ENCODE assay signal across 19 cellular contexts in genomic region chr5:153749941-153750340, GRCh38.
DNase-seq lines count a peak whose midpoint lies in the region; ATAC-seq, FAIRE-seq and TF ChIP-seq lines count a peak whose summit lies in the region.
"Had no signal": no experiment of that assay in that cellular context is flagged by ENCODE, and none has a peak within 500 bp of the region (broad histone marks: within the 10 kb centered on the region; RNA-seq: fewer than 3 reads in every experiment).

No MANE protein-coding gene starts in this region.

- H3K23me2 ChIP-seq in H9 (ENCODE audit: insufficient read length, low read depth, low read length, poor library complexity, severe bottlenecking): no peaks in the 10 kb centered on the region

- H2AK5ac ChIP-seq in H9 (ENCODE audit: insufficient read length, low read length): no peak overlapping the region

- H2BK120ac ChIP-seq in H9 (ENCODE audit: low read depth, low read length, poor library complexity, severe bottlenecking): no peak overlapping the region

- TF ChIP-seq POLR2A in gastrocnemius medialis (IDR thresholded peaks at IDR 0.05): no peak

- no peak overlapping the region for H3K56ac ChIP-seq in H9 (ENCODE audit: insufficient read length, low read depth, low read length)

- FAIRE-seq in HTR-8/SVneo (lab: Jason Lieb, UNC): no peak
- FAIRE-seq: astrocyte, pancreas, TTC549 had no signal

- H3K4me3 Mint-ChIP-seq in H9: no peak overlapping the region
- H3K4me3 Mint-ChIP-seq: activated CD4-positive, alpha-beta memory T cell treated with anti-CD3 and anti-CD28 coated beads, Interleukin-2, amount 10 ng/mL, durations not matched to agents 7 days and 5 days had no signal

- DNase-seq in BE2C (peak; percentile 19), HTR-8/SVneo (ENCODE audit: insufficient read length, low spot score) (peak; percentile 3), NCI-H2227 treated with DMSO at 0.1 percent for 48 hours (lab: John Stamatoyannopoulos, UW) (peak; percentile 51), fibroblast of mammary gland (ENCODE audit: low read depth) (peak; percentile 48), gastrocnemius medialis (no peak), H9 (no peak), cardiac septum (ENCODE audit: low spot score) (no peak)
- DNase-seq: activated CD4-positive, alpha-beta memory T cell treated with anti-CD3 and anti-CD28 coated beads, Interleukin-2, amount 10 ng/mL, durations not matched to agents 7 days and 5 days; activated effector memory CD4-positive, alpha-beta T cell treated with anti-CD3 and anti-CD28 coated beads, Interleukin-2, amount 50 U/mL, for 16 hours; dermis blood vessel endothelial cell; esophagus squamous epithelium; hippocampal formation; NCI-H2029 treated with DMSO at 0.1 percent for 48 hours; pancreas; stimulated activated naive CD4-positive, alpha-beta T cell had no signal

- H3K4me1 ChIP-seq in BE2C: no peaks in the 10 kb centered on the region
- no peaks in the 10 kb centered on the region for H3K4me1 ChIP-seq in gastrocnemius medialis
- no peaks in the 10 kb centered on the region for H3K4me1 ChIP-seq in H9 (ENCODE audit: insufficient read depth, low read length)
- H3K4me1 ChIP-seq: esophagus squamous epithelium, pancreas had no signal

- no peak overlapping the region for H3K4me3 ChIP-seq in BE2C (ENCODE audit: low read depth, low read length)
- H3K4me3 ChIP-seq in fibroblast of mammary gland (ENCODE audit: control insufficient read depth, low read depth, low read length): no peak overlapping the region
- H3K4me3 ChIP-seq in gastrocnemius medialis: no peak overlapping the region
- H3K4me3 ChIP-seq: esophagus squamous epithelium, pancreas, skin epidermis had no signal

- no peak overlapping the region for H4K91ac ChIP-seq in H9 (ENCODE audit: insufficient read length, low read depth, low read length)

- ATAC-seq in gastrocnemius medialis: no peak
- no peak for ATAC-seq in GM21576 (IDR thresholded peaks at IDR 0.05; ENCODE audit: unreplicated experiment)
- ATAC-seq: pancreas had no signal

- no CpG with 5 or more reads among the region's 4 CpGs for WGBS in H9 (ENCODE audit: extremely low coverage, insufficient read length, low lambda C conversion rate)

- no peaks in the 10 kb centered on the region for H3K36me3 ChIP-seq in BE2C
- H3K36me3 ChIP-seq in gastrocnemius medialis: no peaks in the 10 kb centered on the region
- H3K36me3 ChIP-seq: esophagus squamous epithelium, pancreas had no signal

- H2BK15ac ChIP-seq in H9 (ENCODE audit: low read depth, low read length): no peak overlapping the region

- intact Hi-C loops in gastrocnemius medialis (cut with DNase I; ENCODE audit: low total_unique reads) (no loop called here), cardiac septum (cut with DNase I) (no loop called here)

- H3K79me1 ChIP-seq in H9 (ENCODE audit: insufficient read depth, low read depth, low read length, poor library complexity, severe bottlenecking): no peaks in the 10 kb centered on the region

- H4K5ac ChIP-seq in H9 (ENCODE audit: insufficient read length, low read depth, low read length): no peak overlapping the region

- H3K27ac Mint-ChIP-seq in H9: no peak overlapping the region
- H3K27ac Mint-ChIP-seq: activated CD4-positive, alpha-beta memory T cell treated with anti-CD3 and anti-CD28 coated beads, Interleukin-2, amount 10 ng/mL, durations not matched to agents 7 days and 5 days had no signal

- H4K20me1 ChIP-seq in H9 (ENCODE audit: control insufficient read depth, insufficient read depth, insufficient read length): no peaks in the 10 kb centered on the region

- H3K4ac ChIP-seq in H9 (ENCODE audit: low read depth, low read length): no peak overlapping the region

- TF ChIP-seq CTCF in BE2C (IDR thresholded peaks at IDR 0.05; ENCODE audit: low read depth, low read length): no peak
- no peak for TF ChIP-seq CTCF in fibroblast of mammary gland (conservative IDR thresholded peaks at IDR 0.05; ENCODE audit: control insufficient read depth, insufficient read depth, low read depth, low read length)
- no peak for TF ChIP-seq CTCF in gastrocnemius medialis (IDR thresholded peaks at IDR 0.05 in 4 of 5, conservative IDR thresholded peaks at IDR 0.05 in 1 of 5)
- TF ChIP-seq CTCF in H9 (conservative IDR thresholded peaks at IDR 0.05): no peak

- H3K14ac ChIP-seq in H9 (ENCODE audit: insufficient read depth, low read length): no peak overlapping the region

- no peaks in the 10 kb centered on the region; a peak in 1 of 7 replicates for H3K36me3 Mint-ChIP-seq in H9 (ENCODE audit: insufficient read depth in 1 of 3, low read depth in 3 of 3)

- H3K79me2 ChIP-seq in H9 (ENCODE audit: insufficient read depth, low read length): no peaks in the 10 kb centered on the region

- no peak overlapping the region for H3K4me2 ChIP-seq in H9 (ENCODE audit: insufficient read depth, insufficient read length, low read length)

- no peak overlapping the region for H3K9ac ChIP-seq in H9 (ENCODE audit: extremely low read depth, insufficient read length, low read length)

- H3K23ac ChIP-seq in H9 (ENCODE audit: insufficient read length, low read depth, low read length): no peak overlapping the region

- H3K27me3 ChIP-seq in BE2C (no peaks in the 10 kb centered on the region), gastrocnemius medialis (no peaks in the 10 kb centered on the region), H9 (ENCODE audit: insufficient read depth, low read length) (no peaks in the 10 kb centered on the region)
- H3K27me3 ChIP-seq: esophagus squamous epithelium, pancreas had no signal

- in situ Hi-C loops in gastrocnemius medialis (cut with MboI; ENCODE audit: low sequenced_read_pairs in 4 of 4): no loop called here

- H3K9me3 ChIP-seq in BE2C (no peaks in the 10 kb centered on the region), gastrocnemius medialis (no peaks in the 10 kb centered on the region), H9 (ENCODE audit: control insufficient read depth, low read depth, low read length) (no peaks in the 10 kb centered on the region)
- H3K9me3 ChIP-seq: esophagus squamous epithelium, pancreas had no signal

- H3K27me3 Mint-ChIP-seq in H9 (ENCODE audit: low read depth): no peaks in the 10 kb centered on the region
- H3K27me3 Mint-ChIP-seq: activated CD4-positive, alpha-beta memory T cell treated with anti-CD3 and anti-CD28 coated beads, Interleukin-2, amount 10 ng/mL, durations not matched to agents 7 days and 5 days had no signal

- peaks cover 7 to 8% of the 10 kb centered on the region in 2 experiments; a peak in 3 of 4 replicates for H3K4me1 Mint-ChIP-seq in H9
- H3K4me1 Mint-ChIP-seq: activated CD4-positive, alpha-beta memory T cell treated with anti-CD3 and anti-CD28 coated beads, Interleukin-2, amount 10 ng/mL, durations not matched to agents 7 days and 5 days had no signal

- H3K9me3 Mint-ChIP-seq in H9: no peaks in the 10 kb centered on the region; a peak in 1 of 5 replicates
- H3K9me3 Mint-ChIP-seq: activated CD4-positive, alpha-beta memory T cell treated with anti-CD3 and anti-CD28 coated beads, Interleukin-2, amount 10 ng/mL, durations not matched to agents 7 days and 5 days had no signal

- no peak overlapping the region for H2BK20ac ChIP-seq in H9 (ENCODE audit: low read depth, low read length, poor library complexity, severe bottlenecking)

- H3T11ph ChIP-seq in H9 (ENCODE audit: low read length): no peak overlapping the region

- no peak overlapping the region for H2BK5ac ChIP-seq in H9 (ENCODE audit: insufficient read length, low read length)

- no peak overlapping the region for H4K8ac ChIP-seq in H9 (replicated peaks; ENCODE audit: insufficient read length, low read depth, low read length)

- H3K27ac ChIP-seq in gastrocnemius medialis (no peak overlapping the region), H9 (ENCODE audit: insufficient read length, low read depth, low read length) (no peak overlapping the region)
- H3K27ac ChIP-seq: esophagus squamous epithelium, pancreas, skin epidermis had no signal

- no peak overlapping the region for H2BK12ac ChIP-seq in H9 (ENCODE audit: insufficient read length, low read depth, low read length)

- no peak overlapping the region for H3K18ac ChIP-seq in H9 (ENCODE audit: insufficient read length, low read depth, low read length)

- no peak overlapping the region for H2AFZ ChIP-seq in H9 (ENCODE audit: low read length)

Comparison
In these comparisons a context has a peak if more than half of its experiments do, and no peak if none do; other contexts are left out.
1. DNase-seq: peak in BE2C (single experiment), HTR-8/SVneo (single experiment), NCI-H2227 treated with DMSO at 0.1 percent for 48 hours (single experiment) and fibroblast of mammary gland (single experiment); none in gastrocnemius medialis (0 of 2), H9 (single experiment) and cardiac septum (single experiment).